In the genomic region with DNA sequence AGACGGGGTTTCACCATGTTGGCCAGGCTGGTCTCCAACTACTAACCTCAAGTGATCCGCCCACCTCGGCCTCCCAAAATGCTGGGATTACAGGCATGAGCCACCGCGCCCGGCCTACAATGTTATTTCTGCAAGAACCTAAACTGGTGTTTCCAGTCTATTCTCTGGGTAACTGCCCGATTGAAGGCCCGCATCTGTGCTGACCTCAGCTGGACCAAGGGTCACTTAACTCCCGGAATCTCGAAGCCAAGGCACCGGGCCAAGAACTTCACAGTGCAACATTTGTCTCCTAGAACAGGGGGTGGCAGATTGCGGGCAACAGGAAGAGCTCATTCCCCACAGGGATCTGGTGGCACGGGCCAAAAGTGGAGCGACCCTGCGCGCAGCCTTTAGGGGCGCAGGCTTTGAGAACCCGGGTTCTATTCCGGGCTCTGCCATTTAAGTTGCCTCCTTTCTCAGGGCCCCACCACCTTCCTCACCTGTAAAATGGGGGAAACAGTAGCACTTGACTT, we compare ENCODE assay signal across 8 cellular contexts. TPM values are rescaled to one million over a fixed set of nuclear protein-coding genes. Genes with fewer than 3 reads are reported as not detected.
DNase-seq lines count a peak whose midpoint lies in the region; ATAC-seq and TF ChIP-seq lines count a peak whose summit lies in the region.

No MANE protein-coding gene starts in this region.

- peak overlapping the region; percentile 89 for H2AFZ ChIP-seq in mammary epithelial cell (ENCODE audit: low read depth, low read length)

- intact Hi-C loops in mammary epithelial cell (cut with micrococcal nuclease) (loop anchor here (2.0 kb wide), 1 partner anchor 48 kb away; the partner anchor contains the start of genes SMCR8 and TOP3A), gastrocnemius medialis (cut with DNase I; ENCODE audit: low total_unique reads) (loop anchor here (1.0 kb wide), 1 partner anchor 47 kb away; the partner anchor contains the start of gene SMCR8)

- no peaks in the 10 kb centered on the region for H3K36me3 Mint-ChIP-seq in activated T-cell treated with anti-CD3 and anti-CD28 coated beads, Interleukin-2, amount 50 U/mL, for 4 hours (ENCODE audit: insufficient read depth)

- H3K4me2 ChIP-seq in mammary epithelial cell (ENCODE audit: insufficient read depth, low read depth, low read length): peak overlapping the region; percentile 84

- no peak for TF ChIP-seq POLR2A in gastrocnemius medialis (IDR thresholded peaks at IDR 0.05)

- peaks cover 16% of the 10 kb centered on the region for H3K4me1 Mint-ChIP-seq in activated T-cell treated with anti-CD3 and anti-CD28 coated beads, Interleukin-2, amount 50 U/mL, for 4 hours (ENCODE audit: low read depth)

- H3K27ac ChIP-seq in mammary epithelial cell (ENCODE audit: insufficient read depth, low read depth, low read length) (peak overlapping the region; percentile 50), gastrocnemius medialis (peak overlapping the region; percentile 85 to 91 (median 88))

- H3K4me1 ChIP-seq in mammary epithelial cell (ENCODE audit: insufficient read depth, low read length) (peaks cover 10% of the 10 kb centered on the region), gastrocnemius medialis (peaks cover 12 to 19% of the 10 kb centered on the region in 2 donors)

- H3K4me3 ChIP-seq in mammary epithelial cell (replicated peaks in 1 of 3; ENCODE audit: insufficient read depth in 1 of 3, low read depth in 2 of 3, low read length in 3 of 3): peak overlapping the region; percentile 60 to 86 (median 72)
- H3K4me3 ChIP-seq in gastrocnemius medialis: peak overlapping the region; percentile 72 to 98 (median 83)

- H3K27me3 ChIP-seq in mammary epithelial cell (ENCODE audit: insufficient read depth, low read length) (no peaks in the 10 kb centered on the region), gastrocnemius medialis (no peaks in the 10 kb centered on the region)

- WGBS in mammary epithelial cell (ENCODE audit: low coverage, missing lambda C conversion rate): under 1% methylated on average over 19 of the region's 19 CpGs

- H3K9ac ChIP-seq in mammary epithelial cell (ENCODE audit: insufficient read depth, low read length): peak overlapping the region; percentile 67

- H3K9me3 ChIP-seq in mammary epithelial cell (replicated peaks; ENCODE audit: insufficient read depth, low read length) (no peaks in the 10 kb centered on the region), gastrocnemius medialis (no peaks in the 10 kb centered on the region)

- CTCF ChIA-PET in mammary epithelial cell (lab: Charles Lee; ENCODE audit: low non-redundant PET): interaction anchor here (0.6 kb wide), 1 partner anchor 181 kb away, joined by 3 read pairs; no protein-coding TSS in a partner anchor

- dilution Hi-C loops in mammary epithelial cell (cut with HindIII; ENCODE audit: low sequenced_read_pairs): no loop called here

- no peaks in the 10 kb centered on the region for H3K9me3 Mint-ChIP-seq in activated T-cell treated with anti-CD3 and anti-CD28 coated beads, Interleukin-2, amount 50 U/mL, for 4 hours

- peak overlapping the region; percentile 90 for H3K4me3 Mint-ChIP-seq in activated T-cell treated with anti-CD3 and anti-CD28 coated beads, Interleukin-2, amount 50 U/mL, for 4 hours

- peak; percentile 3 to 5 for ATAC-seq in activated T-cell treated with anti-CD3 and anti-CD28 coated beads, Interleukin-2, amount 50 U/mL, for 4 hours
- ATAC-seq in gastrocnemius medialis: peak; percentile 49 to 55

- TF ChIP-seq CTCF in mammary epithelial cell (conservative IDR thresholded peaks at IDR 0.05 in 1 of 2, IDR thresholded peaks at IDR 0.05 in 1 of 2; ENCODE audit: extremely low read depth in 1 of 2, insufficient read depth in 1 of 2, low read depth in 1 of 2, low read length in 2 of 2) (peak in 1 of 2 donors; percentile 3), gastrocnemius medialis (IDR thresholded peaks at IDR 0.05 in 4 of 5, conservative IDR thresholded peaks at IDR 0.05 in 1 of 5) (no peak)

- in situ Hi-C loops in mammary epithelial cell (cut with MboI; ENCODE audit: low sequenced_read_pairs in 2 of 2): no loop called here
- in situ Hi-C loops in gastrocnemius medialis (cut with MboI; ENCODE audit: low sequenced_read_pairs in 4 of 4): no loop called here

- peaks cover 22% of the 10 kb centered on the region for H3K79me2 ChIP-seq in mammary epithelial cell (ENCODE audit: insufficient read depth, low read length)

- no TSS peak for BruUV-seq in mammary epithelial cell (replicated peaks; lab: Mats Ljungman, UMichigan)

- H3K36me3 ChIP-seq in mammary epithelial cell (ENCODE audit: insufficient read depth, low read length) (peaks cover 2% of the 10 kb centered on the region), gastrocnemius medialis (peaks cover 0 to 7% of the 10 kb centered on the region in 2 donors)

- no peaks in the 10 kb centered on the region for H3K27me3 Mint-ChIP-seq in activated T-cell treated with anti-CD3 and anti-CD28 coated beads, Interleukin-2, amount 50 U/mL, for 4 hours (ENCODE audit: low read depth)

- no peak for DNase-seq in activated T-cell treated with anti-CD3 and anti-CD28 coated beads, Interleukin-2, amount 50 U/mL, for 4 hours
- DNase-seq in activated T-cell treated with anti-CD3 and anti-CD28 coated beads, Interleukin-2, amount 50 U/mL, for 1 hour: no peak
- DNase-seq in NCI-H69 (lab: John Stamatoyannopoulos, UW): peak; percentile 45
- DNase-seq in mammary epithelial cell: peak; percentile 12
- DNase-seq in iPS-NIHi7 (ENCODE audit: extremely low spot score): peak; percentile 38
- DNase-seq in gastrocnemius medialis: peak; percentile 47 to 72
- DNase-seq in NCI-H1436 (lab: John Stamatoyannopoulos, UW): no peak
- no peak for DNase-seq in CD1c-positive myeloid dendritic cell (ENCODE audit: extremely low spot score)

- no peaks in the 10 kb centered on the region for H4K20me1 ChIP-seq in mammary epithelial cell (ENCODE audit: insufficient read depth, low read length)

RNA-seq across cellular contexts. Expression of gene SHMT1, which starts 0.8 kb away (rescaled TPM):
- 10 to 100 TPM; 26.5 to 36.9 (median 29.7) TPM for total RNA-seq in activated T-cell treated with anti-CD3 and anti-CD28 coated beads, Interleukin-2, amount 50 U/mL, for 4 hours
- total RNA-seq in mammary epithelial cell (10 to 100 TPM; 25.3 to 25.6 TPM), gastrocnemius medialis (10 to 100 TPM; 12.8 to 19.2 (median 14.0) TPM)
- 25.8 TPM for polyA plus RNA-seq in mammary epithelial cell
- 58.6 TPM for polyA minus RNA-seq in mammary epithelial cell

RNA-seq across cellular contexts. Expression of gene EVPLL, which starts 15.0 kb away (rescaled TPM):
- under 1 TPM in 2 of 3 donors, not detected in 1; 0.14 to 0.18 TPM for total RNA-seq in activated T-cell treated with anti-CD3 and anti-CD28 coated beads, Interleukin-2, amount 50 U/mL, for 4 hours
- under 1 TPM in 1 of 2 donors, not detected in 1; 0.17 TPM for total RNA-seq in mammary epithelial cell
- polyA plus RNA-seq in mammary epithelial cell: not detected
- polyA minus RNA-seq in mammary epithelial cell: not detected
- total RNA-seq in gastrocnemius medialis: not detected

RNA-seq across cellular contexts. Expression of gene SMCR8, which starts 47.5 kb away (rescaled TPM):
- total RNA-seq in activated T-cell treated with anti-CD3 and anti-CD28 coated beads, Interleukin-2, amount 50 U/mL, for 4 hours: 10 to 100 TPM; 20.3 to 22.3 (median 22.1) TPM
- 10 to 100 TPM; 15.2 to 21.5 TPM for total RNA-seq in mammary epithelial cell
- 9.7 TPM for polyA plus RNA-seq in mammary epithelial cell
- polyA minus RNA-seq in mammary epithelial cell: 31.2 TPM
- 10 to 100 TPM in 2 of 4 donors, 1 to 10 TPM in 2; 9.2 to 15.7 (median 12.4) TPM for total RNA-seq in gastrocnemius medialis

RNA-seq across cellular contexts. Expression of gene TOP3A, which starts 47.8 kb away (rescaled TPM):
- total RNA-seq in activated T-cell treated with anti-CD3 and anti-CD28 coated beads, Interleukin-2, amount 50 U/mL, for 4 hours: 10 to 100 TPM; 76.2 to 82.7 (median 76.4) TPM
- total RNA-seq in mammary epithelial cell (10 to 100 TPM; 27.2 to 36.4 TPM), gastrocnemius medialis (10 to 100 TPM; 17.7 to 62.4 (median 22.1) TPM)
- 15.2 TPM for polyA plus RNA-seq in mammary epithelial cell
- polyA minus RNA-seq in mammary epithelial cell: 71.6 TPM

Comparison
In these comparisons a context has a peak if more than half of its experiments do, and no peak if none do; other contexts are left out.
1. DNase-seq: peak in NCI-H69 (single experiment), mammary epithelial cell (single experiment), iPS-NIHi7 (single experiment) and gastrocnemius medialis (2 of 2); none in activated T-cell treated with anti-CD3 and anti-CD28 coated beads, Interleukin-2, amount 50 U/mL, for 4 hours (single experiment), activated T-cell treated with anti-CD3 and anti-CD28 coated beads, Interleukin-2, amount 50 U/mL, for 1 hour (single experiment), NCI-H1436 (single experiment) and CD1c-positive myeloid dendritic cell (single experiment).